Comparison of ENCODE assay signal across 1 cellular context in the genomic region with DNA sequence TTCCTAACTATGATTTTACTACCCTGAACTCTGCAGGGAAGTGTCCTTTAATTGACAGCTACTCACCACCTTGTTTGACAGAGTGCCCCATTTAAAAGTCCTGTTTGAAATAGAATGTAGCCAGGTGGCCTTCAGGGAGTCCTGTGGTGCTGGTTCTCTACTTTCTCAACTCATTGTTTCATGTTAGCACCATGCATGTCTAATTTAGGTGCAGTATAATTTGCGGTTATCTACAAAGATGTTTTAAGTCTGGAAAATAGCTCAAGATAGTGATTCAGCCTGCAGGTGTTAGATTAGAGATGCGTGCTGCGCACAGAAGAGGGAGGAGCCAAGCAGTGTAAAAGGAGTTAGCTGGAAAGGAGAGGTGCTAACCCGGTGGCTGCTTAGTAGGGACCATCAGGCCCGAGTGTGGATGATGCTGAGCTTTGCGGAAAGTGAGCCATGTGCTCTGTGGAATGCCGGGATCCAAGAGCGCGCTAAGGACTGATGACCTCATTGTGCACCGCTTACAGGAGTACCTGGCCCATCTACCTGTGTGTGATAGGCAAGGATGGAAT.
A peak's percentile ranks its signal among the peaks of the same experiment; 100 is the strongest.
TF ChIP-seq lines count a peak whose summit lies in the region.

No MANE protein-coding gene starts in this region.

TF ChIP-seq in GM12878, 131 proteins besides CTCF, POLR2A, EP300 and RAD21 (continued from another document and continues in another):
- TF ChIP-seq, protein P1, sequence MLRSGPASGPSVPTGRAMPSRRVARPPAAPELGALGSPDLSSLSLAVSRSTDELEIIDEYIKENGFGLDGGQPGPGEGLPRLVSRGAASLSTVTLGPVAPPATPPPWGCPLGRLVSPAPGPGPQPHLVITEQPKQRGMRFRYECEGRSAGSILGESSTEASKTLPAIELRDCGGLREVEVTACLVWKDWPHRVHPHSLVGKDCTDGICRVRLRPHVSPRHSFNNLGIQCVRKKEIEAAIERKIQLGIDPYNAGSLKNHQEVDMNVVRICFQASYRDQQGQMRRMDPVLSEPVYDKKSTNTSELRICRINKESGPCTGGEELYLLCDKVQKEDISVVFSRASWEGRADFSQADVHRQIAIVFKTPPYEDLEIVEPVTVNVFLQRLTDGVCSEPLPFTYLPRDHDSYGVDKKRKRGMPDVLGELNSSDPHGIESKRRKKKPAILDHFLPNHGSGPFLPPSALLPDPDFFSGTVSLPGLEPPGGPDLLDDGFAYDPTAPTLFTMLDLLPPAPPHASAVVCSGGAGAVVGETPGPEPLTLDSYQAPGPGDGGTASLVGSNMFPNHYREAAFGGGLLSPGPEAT (IDR thresholded peaks at IDR 0.05; ENCODE audit: low read depth): no peak; the same call in 1 of the 2 replicates
- TF ChIP-seq TBL1XR1 (IDR thresholded peaks at IDR 0.05; ENCODE audit: low read depth, low read length) (no peak), EGR1 (IDR thresholded peaks at IDR 0.05; ENCODE audit: borderline replicate concordance in 1 of 2, low read depth in 2 of 2, low read length in 2 of 2) (no peak), NRF1 (conservative IDR thresholded peaks at IDR 0.05; ENCODE audit: low read depth, low read length) (no peak), ZNF274 (IDR thresholded peaks at IDR 0.05; ENCODE audit: insufficient read depth, insufficient read length) (no peak), BACH1 (IDR thresholded peaks at IDR 0.05; ENCODE audit: borderline replicate concordance) (no peak), MEF2A (IDR thresholded peaks at IDR 0.05; ENCODE audit: insufficient read depth, low read depth, low read length) (peak; percentile 58; the same call in 1 of the 2 replicates), SMAD1 (IDR thresholded peaks at IDR 0.05; ENCODE audit: low read depth, partially characterized antibody) (no peak), MYB (IDR thresholded peaks at IDR 0.05; ENCODE audit: borderline replicate concordance, low read depth, low read length) (no peak), NFYA (IDR thresholded peaks at IDR 0.05; ENCODE audit: borderline replicate concordance, low read depth, low read length) (no peak), SUPT20H (IDR thresholded peaks at IDR 0.05; ENCODE audit: borderline replicate concordance, control insufficient read depth, low read depth, low read length) (no peak), HCFC1 (IDR thresholded peaks at IDR 0.05; ENCODE audit: low read length) (no peak), SMARCA5 (IDR thresholded peaks at IDR 0.05) (no peak), KLF5 (IDR thresholded peaks at IDR 0.05; ENCODE audit: partially characterized antibody) (no peak), SIN3A (IDR thresholded peaks at IDR 0.05; ENCODE audit: low read depth, low read length) (0 out of 2 replicates have a peak, but pooled peaks have one; percentile 31), BCL11A (IDR thresholded peaks at IDR 0.05; ENCODE audit: low read depth, low read length) (no peak), HDAC2 (IDR thresholded peaks at IDR 0.05) (no peak), JUND (IDR thresholded peaks at IDR 0.05; ENCODE audit: low read depth, low read length) (no peak), IKZF2 (IDR thresholded peaks at IDR 0.05) (peak; percentile 54 to 69; a peak in 2 of 4 replicates), CEBPB (IDR thresholded peaks at IDR 0.05; ENCODE audit: borderline replicate concordance in 1 of 2, low read depth in 2 of 2, low read length in 2 of 2) (no peak), IRF4 (IDR thresholded peaks at IDR 0.05; ENCODE audit: low read depth, low read length) (no peak), STAT1 (conservative IDR thresholded peaks at IDR 0.05) (no peak), PML (IDR thresholded peaks at IDR 0.05; ENCODE audit: low read length) (peak; percentile 24; the same call in 1 of the 2 replicates), SIX5 (IDR thresholded peaks at IDR 0.05; ENCODE audit: low read depth, low read length, severe bottlenecking) (no peak), TCF12 (IDR thresholded peaks at IDR 0.05; ENCODE audit: low read depth, low read length) (0 out of 2 replicates have a peak, but pooled peaks have one; percentile 7)
- TF ChIP-seq, protein P2, sequence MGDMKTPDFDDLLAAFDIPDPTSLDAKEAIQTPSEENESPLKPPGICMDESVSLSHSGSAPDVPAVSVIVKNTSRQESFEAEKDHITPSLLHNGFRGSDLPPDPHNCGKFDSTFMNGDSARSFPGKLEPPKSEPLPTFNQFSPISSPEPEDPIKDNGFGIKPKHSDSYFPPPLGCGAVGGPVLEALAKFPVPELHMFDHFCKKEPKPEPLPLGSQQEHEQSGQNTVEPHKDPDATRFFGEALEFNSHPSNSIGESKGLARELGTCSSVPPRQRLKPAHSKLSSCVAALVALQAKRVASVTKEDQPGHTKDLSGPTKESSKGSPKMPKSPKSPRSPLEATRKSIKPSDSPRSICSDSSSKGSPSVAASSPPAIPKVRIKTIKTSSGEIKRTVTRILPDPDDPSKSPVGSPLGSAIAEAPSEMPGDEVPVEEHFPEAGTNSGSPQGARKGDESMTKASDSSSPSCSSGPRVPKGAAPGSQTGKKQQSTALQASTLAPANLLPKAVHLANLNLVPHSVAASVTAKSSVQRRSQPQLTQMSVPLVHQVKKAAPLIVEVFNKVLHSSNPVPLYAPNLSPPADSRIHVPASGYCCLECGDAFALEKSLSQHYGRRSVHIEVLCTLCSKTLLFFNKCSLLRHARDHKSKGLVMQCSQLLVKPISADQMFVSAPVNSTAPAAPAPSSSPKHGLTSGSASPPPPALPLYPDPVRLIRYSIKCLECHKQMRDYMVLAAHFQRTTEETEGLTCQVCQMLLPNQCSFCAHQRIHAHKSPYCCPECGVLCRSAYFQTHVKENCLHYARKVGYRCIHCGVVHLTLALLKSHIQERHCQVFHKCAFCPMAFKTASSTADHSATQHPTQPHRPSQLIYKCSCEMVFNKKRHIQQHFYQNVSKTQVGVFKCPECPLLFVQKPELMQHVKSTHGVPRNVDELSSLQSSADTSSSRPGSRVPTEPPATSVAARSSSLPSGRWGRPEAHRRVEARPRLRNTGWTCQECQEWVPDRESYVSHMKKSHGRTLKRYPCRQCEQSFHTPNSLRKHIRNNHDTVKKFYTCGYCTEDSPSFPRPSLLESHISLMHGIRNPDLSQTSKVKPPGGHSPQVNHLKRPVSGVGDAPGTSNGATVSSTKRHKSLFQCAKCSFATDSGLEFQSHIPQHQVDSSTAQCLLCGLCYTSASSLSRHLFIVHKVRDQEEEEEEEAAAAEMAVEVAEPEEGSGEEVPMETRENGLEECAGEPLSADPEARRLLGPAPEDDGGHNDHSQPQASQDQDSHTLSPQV (IDR thresholded peaks at IDR 0.05): no peak
- TF ChIP-seq, protein P3, sequence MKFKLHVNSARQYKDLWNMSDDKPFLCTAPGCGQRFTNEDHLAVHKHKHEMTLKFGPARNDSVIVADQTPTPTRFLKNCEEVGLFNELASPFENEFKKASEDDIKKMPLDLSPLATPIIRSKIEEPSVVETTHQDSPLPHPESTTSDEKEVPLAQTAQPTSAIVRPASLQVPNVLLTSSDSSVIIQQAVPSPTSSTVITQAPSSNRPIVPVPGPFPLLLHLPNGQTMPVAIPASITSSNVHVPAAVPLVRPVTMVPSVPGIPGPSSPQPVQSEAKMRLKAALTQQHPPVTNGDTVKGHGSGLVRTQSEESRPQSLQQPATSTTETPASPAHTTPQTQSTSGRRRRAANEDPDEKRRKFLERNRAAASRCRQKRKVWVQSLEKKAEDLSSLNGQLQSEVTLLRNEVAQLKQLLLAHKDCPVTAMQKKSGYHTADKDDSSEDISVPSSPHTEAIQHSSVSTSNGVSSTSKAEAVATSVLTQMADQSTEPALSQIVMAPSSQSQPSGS (IDR thresholded peaks at IDR 0.05; ENCODE audit: low read length): peak; percentile 42; the same call in 1 of the 2 replicates
- TF ChIP-seq, protein P4, sequence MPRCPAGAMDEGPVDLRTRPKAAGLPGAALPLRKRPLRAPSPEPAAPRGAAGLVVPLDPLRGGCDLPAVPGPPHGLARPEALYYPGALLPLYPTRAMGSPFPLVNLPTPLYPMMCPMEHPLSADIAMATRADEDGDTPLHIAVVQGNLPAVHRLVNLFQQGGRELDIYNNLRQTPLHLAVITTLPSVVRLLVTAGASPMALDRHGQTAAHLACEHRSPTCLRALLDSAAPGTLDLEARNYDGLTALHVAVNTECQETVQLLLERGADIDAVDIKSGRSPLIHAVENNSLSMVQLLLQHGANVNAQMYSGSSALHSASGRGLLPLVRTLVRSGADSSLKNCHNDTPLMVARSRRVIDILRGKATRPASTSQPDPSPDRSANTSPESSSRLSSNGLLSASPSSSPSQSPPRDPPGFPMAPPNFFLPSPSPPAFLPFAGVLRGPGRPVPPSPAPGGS (IDR thresholded peaks at IDR 0.05; ENCODE audit: borderline replicate concordance, insufficient read depth, low read depth, low read length, poor library complexity, severe bottlenecking): no peak
- TF ChIP-seq, protein P5, sequence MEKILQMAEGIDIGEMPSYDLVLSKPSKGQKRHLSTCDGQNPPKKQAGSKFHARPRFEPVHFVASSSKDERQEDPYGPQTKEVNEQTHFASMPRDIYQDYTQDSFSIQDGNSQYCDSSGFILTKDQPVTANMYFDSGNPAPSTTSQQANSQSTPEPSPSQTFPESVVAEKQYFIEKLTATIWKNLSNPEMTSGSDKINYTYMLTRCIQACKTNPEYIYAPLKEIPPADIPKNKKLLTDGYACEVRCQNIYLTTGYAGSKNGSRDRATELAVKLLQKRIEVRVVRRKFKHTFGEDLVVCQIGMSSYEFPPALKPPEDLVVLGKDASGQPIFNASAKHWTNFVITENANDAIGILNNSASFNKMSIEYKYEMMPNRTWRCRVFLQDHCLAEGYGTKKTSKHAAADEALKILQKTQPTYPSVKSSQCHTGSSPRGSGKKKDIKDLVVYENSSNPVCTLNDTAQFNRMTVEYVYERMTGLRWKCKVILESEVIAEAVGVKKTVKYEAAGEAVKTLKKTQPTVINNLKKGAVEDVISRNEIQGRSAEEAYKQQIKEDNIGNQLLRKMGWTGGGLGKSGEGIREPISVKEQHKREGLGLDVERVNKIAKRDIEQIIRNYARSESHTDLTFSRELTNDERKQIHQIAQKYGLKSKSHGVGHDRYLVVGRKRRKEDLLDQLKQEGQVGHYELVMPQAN (conservative IDR thresholded peaks at IDR 0.05): no peak; the same call in 1 of the 2 replicates
- TF ChIP-seq, protein P6, sequence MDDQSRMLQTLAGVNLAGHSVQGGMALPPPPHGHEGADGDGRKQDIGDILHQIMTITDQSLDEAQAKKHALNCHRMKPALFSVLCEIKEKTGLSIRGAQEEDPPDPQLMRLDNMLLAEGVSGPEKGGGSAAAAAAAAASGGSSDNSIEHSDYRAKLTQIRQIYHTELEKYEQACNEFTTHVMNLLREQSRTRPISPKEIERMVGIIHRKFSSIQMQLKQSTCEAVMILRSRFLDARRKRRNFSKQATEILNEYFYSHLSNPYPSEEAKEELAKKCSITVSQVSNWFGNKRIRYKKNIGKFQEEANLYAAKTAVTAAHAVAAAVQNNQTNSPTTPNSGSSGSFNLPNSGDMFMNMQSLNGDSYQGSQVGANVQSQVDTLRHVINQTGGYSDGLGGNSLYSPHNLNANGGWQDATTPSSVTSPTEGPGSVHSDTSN (IDR thresholded peaks at IDR 0.05; ENCODE audit: insufficient replicate concordance, low read depth, low read length): peak; percentile 31
- TF ChIP-seq, protein P7, sequence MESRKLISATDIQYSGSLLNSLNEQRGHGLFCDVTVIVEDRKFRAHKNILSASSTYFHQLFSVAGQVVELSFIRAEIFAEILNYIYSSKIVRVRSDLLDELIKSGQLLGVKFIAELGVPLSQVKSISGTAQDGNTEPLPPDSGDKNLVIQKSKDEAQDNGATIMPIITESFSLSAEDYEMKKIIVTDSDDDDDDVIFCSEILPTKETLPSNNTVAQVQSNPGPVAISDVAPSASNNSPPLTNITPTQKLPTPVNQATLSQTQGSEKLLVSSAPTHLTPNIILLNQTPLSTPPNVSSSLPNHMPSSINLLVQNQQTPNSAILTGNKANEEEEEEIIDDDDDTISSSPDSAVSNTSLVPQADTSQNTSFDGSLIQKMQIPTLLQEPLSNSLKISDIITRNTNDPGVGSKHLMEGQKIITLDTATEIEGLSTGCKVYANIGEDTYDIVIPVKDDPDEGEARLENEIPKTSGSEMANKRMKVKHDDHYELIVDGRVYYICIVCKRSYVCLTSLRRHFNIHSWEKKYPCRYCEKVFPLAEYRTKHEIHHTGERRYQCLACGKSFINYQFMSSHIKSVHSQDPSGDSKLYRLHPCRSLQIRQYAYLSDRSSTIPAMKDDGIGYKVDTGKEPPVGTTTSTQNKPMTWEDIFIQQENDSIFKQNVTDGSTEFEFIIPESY (IDR thresholded peaks at IDR 0.05): no peak
- TF ChIP-seq, protein P8, sequence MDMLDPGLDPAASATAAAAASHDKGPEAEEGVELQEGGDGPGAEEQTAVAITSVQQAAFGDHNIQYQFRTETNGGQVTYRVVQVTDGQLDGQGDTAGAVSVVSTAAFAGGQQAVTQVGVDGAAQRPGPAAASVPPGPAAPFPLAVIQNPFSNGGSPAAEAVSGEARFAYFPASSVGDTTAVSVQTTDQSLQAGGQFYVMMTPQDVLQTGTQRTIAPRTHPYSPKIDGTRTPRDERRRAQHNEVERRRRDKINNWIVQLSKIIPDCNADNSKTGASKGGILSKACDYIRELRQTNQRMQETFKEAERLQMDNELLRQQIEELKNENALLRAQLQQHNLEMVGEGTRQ (IDR thresholded peaks at IDR 0.05; ENCODE audit: borderline replicate concordance, low read depth, low read length): no peak
- TF ChIP-seq, protein P9, sequence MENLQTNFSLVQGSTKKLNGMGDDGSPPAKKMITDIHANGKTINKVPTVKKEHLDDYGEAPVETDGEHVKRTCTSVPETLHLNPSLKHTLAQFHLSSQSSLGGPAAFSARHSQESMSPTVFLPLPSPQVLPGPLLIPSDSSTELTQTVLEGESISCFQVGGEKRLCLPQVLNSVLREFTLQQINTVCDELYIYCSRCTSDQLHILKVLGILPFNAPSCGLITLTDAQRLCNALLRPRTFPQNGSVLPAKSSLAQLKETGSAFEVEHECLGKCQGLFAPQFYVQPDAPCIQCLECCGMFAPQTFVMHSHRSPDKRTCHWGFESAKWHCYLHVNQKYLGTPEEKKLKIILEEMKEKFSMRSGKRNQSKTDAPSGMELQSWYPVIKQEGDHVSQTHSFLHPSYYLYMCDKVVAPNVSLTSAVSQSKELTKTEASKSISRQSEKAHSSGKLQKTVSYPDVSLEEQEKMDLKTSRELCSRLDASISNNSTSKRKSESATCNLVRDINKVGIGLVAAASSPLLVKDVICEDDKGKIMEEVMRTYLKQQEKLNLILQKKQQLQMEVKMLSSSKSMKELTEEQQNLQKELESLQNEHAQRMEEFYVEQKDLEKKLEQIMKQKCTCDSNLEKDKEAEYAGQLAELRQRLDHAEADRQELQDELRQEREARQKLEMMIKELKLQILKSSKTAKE (IDR thresholded peaks at IDR 0.05; ENCODE audit: low read depth, poor library complexity, severe bottlenecking): no peak
